Comparison of ENCODE assay signal across 12 cellular contexts in the genomic region with DNA sequence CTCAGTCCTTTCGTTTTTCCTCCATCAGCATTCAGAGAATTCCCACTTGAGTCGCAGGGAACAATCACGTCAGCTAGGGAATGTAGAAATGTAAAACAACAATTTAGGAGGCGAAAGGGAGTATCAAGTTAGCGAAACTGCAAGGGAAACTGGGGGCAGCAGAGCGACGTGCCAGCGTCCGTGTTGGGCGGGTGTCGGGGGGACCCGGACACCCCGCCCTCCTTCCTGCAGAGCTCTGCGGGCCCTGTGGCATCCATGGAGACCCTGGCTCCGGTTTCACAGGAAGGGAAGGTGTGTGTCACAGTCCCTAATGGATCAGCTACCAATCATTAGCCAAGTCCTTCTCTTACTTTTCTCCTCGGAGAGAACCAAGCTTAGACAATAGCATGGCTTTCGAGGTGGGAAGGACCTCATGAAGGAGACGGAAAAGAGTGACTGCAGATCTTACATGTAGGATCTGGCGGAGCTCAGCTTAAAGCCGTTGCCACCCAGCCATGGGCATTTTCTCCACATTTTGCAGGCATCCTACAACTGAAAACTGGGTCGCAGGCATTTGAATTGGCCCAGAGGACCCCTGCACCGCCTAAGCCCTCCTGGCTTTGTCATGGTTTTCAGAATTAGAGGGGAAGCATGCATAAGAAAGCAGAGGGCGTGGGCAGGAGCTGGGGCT. TPM values are rescaled to one million over a fixed set of nuclear protein-coding genes. Genes with fewer than 3 reads are reported as not detected.
A peak's percentile ranks its signal among the peaks of the same experiment; 100 is the strongest.
DNase-seq lines count a peak whose midpoint lies in the region; ATAC-seq and TF ChIP-seq lines count a peak whose summit lies in the region.
"Had no signal": no experiment of that assay in that cellular context is flagged by ENCODE, and none has a peak within 500 bp of the region (broad histone marks: within the 10 kb centered on the region; RNA-seq: fewer than 3 reads in every experiment).

No MANE protein-coding gene starts in this region.

- no peak overlapping the region for H3K27ac ChIP-seq in ascending aorta
- peak overlapping the region; percentile 93 for H3K27ac ChIP-seq in iPS-18a (ENCODE audit: low read length)
- no peak overlapping the region for H3K27ac ChIP-seq in parathyroid adenoma

- no peak for TF ChIP-seq CTCF in ascending aorta (IDR thresholded peaks at IDR 0.05)
- no peak for TF ChIP-seq CTCF in parathyroid adenoma (IDR thresholded peaks at IDR 0.05)

- no peak for ATAC-seq in GM19035 (IDR thresholded peaks at IDR 0.05; ENCODE audit: unreplicated experiment)

- DNase-seq in Ammon's horn (ENCODE audit: low spot score) (peak; percentile 30), ascending aorta (ENCODE audit: low spot score in 2 of 2) (no peak), activated T-cell treated with anti-CD3 and anti-CD28 coated beads for 4 hours (no peak), SHP77 (lab: John Stamatoyannopoulos, UW) (no peak)
- no peak for DNase-seq in activated naive CD4-positive, alpha-beta T cell treated with anti-CD3 and anti-CD28 coated beads, Interleukin-2, amount 50 U/mL, for 16 hours
- DNase-seq: aorta, NCI-H446 treated with DMSO at 0.1 percent for 48 hours had no signal

- H3K9ac ChIP-seq in iPS-18a (ENCODE audit: low read length) (peak overlapping the region; percentile 72), parathyroid adenoma (no peak overlapping the region)

- no peaks in the 10 kb centered on the region for H3K4me1 ChIP-seq in ascending aorta
- peaks cover 24% of the 10 kb centered on the region for H3K4me1 ChIP-seq in iPS-18a (ENCODE audit: control insufficient read depth, low read depth, low read length)
- no peaks in the 10 kb centered on the region for H3K4me1 ChIP-seq in parathyroid adenoma

- H3K36me3 ChIP-seq in ascending aorta (no peaks in the 10 kb centered on the region), iPS-18a (ENCODE audit: control insufficient read depth, low read depth, low read length) (no peaks in the 10 kb centered on the region), parathyroid adenoma (ENCODE audit: control insufficient read depth, insufficient read depth, low read length) (no peaks in the 10 kb centered on the region)

- intact Hi-C loops in ascending aorta (cut with DNase I) = no loop called here

- H3K79me2 ChIP-seq in parathyroid adenoma = no peaks in the 10 kb centered on the region

- H3K27me3 ChIP-seq in ascending aorta (no peaks in the 10 kb centered on the region), iPS-18a (ENCODE audit: control insufficient read depth, insufficient read depth, low read length) (no peaks in the 10 kb centered on the region), parathyroid adenoma (ENCODE audit: control insufficient read depth, insufficient read depth, low read length) (no peaks in the 10 kb centered on the region)

- H3K4me2 ChIP-seq in parathyroid adenoma (ENCODE audit: low read length) = peak overlapping the region; percentile 43

- peak overlapping the region; percentile 26 to 56 for H3K4me3 ChIP-seq in ascending aorta
- H3K4me3 ChIP-seq in iPS-18a (ENCODE audit: low read length) = peak overlapping the region; percentile 81
- peak overlapping the region; percentile 43 for H3K4me3 ChIP-seq in parathyroid adenoma (ENCODE audit: low read depth, low read length)

- H2AFZ ChIP-seq in parathyroid adenoma = peak overlapping the region; percentile 33

- H3K9me3 ChIP-seq in ascending aorta = no peaks in the 10 kb centered on the region
- no peaks in the 10 kb centered on the region for H3K9me3 ChIP-seq in iPS-18a (ENCODE audit: control insufficient read depth, low read depth, low read length)
- no peaks in the 10 kb centered on the region for H3K9me3 ChIP-seq in parathyroid adenoma (ENCODE audit: control insufficient read depth, low read length)

RNA-seq across cellular contexts. Expression of a gene that starts 33.7 kb away (rescaled TPM):
- not detected for total RNA-seq in ascending aorta
- total RNA-seq: omental fat pad, SK-MEL-5 had no signal
